In the genomic region with DNA sequence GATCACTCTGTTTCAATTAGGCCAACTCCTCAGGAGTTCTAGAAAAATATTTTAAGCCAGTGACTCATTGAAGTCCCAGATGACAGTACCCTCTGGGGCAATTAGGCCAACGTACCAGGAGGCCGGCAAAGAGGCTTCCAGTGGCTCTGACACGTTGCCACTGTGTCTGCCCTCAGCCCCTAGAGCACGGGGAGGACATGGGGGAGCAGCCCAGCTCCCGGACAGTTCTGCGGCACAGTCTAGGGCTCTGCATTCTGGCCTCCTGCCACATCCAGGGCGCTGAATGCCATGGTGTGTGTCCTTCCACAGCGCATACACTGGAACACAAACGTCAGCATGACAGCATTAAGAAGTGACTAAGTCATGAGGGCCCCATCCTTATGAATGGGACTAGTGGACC, we compare ENCODE assay signal across 1 cellular context.
TF ChIP-seq lines count a peak whose summit lies in the region.

No MANE protein-coding gene starts in this region.

TF ChIP-seq in H1, 55 proteins besides CTCF, POLR2A, EP300 and RAD21 (continued from another document):
- TF ChIP-seq, protein P1, sequence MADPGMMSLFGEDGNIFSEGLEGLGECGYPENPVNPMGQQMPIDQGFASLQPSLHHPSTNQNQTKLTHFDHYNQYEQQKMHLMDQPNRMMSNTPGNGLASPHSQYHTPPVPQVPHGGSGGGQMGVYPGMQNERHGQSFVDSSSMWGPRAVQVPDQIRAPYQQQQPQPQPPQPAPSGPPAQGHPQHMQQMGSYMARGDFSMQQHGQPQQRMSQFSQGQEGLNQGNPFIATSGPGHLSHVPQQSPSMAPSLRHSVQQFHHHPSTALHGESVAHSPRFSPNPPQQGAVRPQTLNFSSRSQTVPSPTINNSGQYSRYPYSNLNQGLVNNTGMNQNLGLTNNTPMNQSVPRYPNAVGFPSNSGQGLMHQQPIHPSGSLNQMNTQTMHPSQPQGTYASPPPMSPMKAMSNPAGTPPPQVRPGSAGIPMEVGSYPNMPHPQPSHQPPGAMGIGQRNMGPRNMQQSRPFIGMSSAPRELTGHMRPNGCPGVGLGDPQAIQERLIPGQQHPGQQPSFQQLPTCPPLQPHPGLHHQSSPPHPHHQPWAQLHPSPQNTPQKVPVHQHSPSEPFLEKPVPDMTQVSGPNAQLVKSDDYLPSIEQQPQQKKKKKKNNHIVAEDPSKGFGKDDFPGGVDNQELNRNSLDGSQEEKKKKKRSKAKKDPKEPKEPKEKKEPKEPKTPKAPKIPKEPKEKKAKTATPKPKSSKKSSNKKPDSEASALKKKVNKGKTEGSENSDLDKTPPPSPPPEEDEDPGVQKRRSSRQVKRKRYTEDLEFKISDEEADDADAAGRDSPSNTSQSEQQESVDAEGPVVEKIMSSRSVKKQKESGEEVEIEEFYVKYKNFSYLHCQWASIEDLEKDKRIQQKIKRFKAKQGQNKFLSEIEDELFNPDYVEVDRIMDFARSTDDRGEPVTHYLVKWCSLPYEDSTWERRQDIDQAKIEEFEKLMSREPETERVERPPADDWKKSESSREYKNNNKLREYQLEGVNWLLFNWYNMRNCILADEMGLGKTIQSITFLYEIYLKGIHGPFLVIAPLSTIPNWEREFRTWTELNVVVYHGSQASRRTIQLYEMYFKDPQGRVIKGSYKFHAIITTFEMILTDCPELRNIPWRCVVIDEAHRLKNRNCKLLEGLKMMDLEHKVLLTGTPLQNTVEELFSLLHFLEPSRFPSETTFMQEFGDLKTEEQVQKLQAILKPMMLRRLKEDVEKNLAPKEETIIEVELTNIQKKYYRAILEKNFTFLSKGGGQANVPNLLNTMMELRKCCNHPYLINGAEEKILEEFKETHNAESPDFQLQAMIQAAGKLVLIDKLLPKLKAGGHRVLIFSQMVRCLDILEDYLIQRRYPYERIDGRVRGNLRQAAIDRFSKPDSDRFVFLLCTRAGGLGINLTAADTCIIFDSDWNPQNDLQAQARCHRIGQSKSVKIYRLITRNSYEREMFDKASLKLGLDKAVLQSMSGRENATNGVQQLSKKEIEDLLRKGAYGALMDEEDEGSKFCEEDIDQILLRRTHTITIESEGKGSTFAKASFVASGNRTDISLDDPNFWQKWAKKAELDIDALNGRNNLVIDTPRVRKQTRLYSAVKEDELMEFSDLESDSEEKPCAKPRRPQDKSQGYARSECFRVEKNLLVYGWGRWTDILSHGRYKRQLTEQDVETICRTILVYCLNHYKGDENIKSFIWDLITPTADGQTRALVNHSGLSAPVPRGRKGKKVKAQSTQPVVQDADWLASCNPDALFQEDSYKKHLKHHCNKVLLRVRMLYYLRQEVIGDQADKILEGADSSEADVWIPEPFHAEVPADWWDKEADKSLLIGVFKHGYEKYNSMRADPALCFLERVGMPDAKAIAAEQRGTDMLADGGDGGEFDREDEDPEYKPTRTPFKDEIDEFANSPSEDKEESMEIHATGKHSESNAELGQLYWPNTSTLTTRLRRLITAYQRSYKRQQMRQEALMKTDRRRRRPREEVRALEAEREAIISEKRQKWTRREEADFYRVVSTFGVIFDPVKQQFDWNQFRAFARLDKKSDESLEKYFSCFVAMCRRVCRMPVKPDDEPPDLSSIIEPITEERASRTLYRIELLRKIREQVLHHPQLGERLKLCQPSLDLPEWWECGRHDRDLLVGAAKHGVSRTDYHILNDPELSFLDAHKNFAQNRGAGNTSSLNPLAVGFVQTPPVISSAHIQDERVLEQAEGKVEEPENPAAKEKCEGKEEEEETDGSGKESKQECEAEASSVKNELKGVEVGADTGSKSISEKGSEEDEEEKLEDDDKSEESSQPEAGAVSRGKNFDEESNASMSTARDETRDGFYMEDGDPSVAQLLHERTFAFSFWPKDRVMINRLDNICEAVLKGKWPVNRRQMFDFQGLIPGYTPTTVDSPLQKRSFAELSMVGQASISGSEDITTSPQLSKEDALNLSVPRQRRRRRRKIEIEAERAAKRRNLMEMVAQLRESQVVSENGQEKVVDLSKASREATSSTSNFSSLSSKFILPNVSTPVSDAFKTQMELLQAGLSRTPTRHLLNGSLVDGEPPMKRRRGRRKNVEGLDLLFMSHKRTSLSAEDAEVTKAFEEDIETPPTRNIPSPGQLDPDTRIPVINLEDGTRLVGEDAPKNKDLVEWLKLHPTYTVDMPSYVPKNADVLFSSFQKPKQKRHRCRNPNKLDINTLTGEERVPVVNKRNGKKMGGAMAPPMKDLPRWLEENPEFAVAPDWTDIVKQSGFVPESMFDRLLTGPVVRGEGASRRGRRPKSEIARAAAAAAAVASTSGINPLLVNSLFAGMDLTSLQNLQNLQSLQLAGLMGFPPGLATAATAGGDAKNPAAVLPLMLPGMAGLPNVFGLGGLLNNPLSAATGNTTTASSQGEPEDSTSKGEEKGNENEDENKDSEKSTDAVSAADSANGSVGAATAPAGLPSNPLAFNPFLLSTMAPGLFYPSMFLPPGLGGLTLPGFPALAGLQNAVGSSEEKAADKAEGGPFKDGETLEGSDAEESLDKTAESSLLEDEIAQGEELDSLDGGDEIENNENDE (IDR thresholded peaks at IDR 0.05; ENCODE audit: insufficient replicate concordance, low read length): no peak
